15 cellular contexts compared by ENCODE assay signal in the genomic region with DNA sequence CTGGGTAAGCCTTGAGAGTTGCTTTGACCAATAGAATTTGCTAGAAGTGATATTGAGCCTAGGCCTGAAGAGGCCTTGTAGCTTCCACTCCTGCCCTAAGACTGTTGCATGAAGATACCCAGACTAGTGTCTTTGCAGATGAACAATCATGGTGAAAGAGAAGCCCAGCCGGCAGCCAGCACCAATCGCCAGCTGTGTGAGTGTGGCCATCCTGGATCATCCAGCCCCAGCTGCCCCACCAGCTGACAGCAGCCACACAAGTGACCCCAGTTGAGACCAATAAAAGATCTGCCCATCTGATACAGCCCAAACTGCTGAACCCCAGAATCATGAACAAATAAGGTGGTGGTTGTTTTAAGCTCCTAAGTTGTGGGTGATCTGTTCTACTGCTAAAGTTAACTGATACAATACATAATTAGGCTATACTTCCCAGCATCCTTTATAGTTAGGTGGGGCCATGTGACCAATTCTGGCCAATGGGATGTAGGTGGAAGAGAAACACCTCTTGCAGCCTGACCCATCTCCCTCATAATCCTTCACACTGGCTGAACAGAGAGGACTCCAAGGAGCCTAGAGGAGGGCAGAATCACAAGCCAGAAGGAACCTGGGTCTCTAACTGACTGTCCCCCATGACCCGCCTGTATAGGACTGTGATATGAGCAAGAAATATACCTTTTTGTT.
"Had no signal": no experiment of that assay in that cellular context is flagged by ENCODE, and none has a peak within 500 bp of the region (broad histone marks: within the 10 kb centered on the region; RNA-seq: fewer than 3 reads in every experiment).

No MANE protein-coding gene starts in this region.

- H3K4me3 ChIP-seq: left ventricle myocardium inferior, mucosa of descending colon, tibial nerve, vagina had no signal

- DNase-seq: activated CD4-positive, alpha-beta T cell treated with anti-CD3 and anti-CD28 coated beads for 4 hours; activated CD8-positive, alpha-beta T cell treated with anti-CD3 and anti-CD28 coated beads for 36 hours; activated naive CD8-positive, alpha-beta T cell treated with anti-CD3 and anti-CD28 coated beads for 36 hours; brain microvascular endothelial cell; effector memory CD4-positive, alpha-beta T cell; foreskin fibroblast; left ventricle myocardium inferior; mucosa of descending colon; naive thymus-derived CD8-positive, alpha-beta T cell; retina; stimulated activated CD4-positive, alpha-beta T cell treated with anti-CD3 and anti-CD28 coated beads, Interleukin-2, amount 100 ng/mL, for 48 hours; T-helper 2 cell had no signal

- H3K9me3 ChIP-seq: left ventricle myocardium inferior, mucosa of descending colon, tibial nerve, vagina had no signal

- H3K4me1 ChIP-seq: left ventricle myocardium inferior, vagina had no signal

- ATAC-seq: activated CD8-positive, alpha-beta T cell treated with anti-CD3 and anti-CD28 coated beads for 36 hours; mucosa of descending colon; naive thymus-derived CD8-positive, alpha-beta T cell; stimulated activated memory B cell treated with anti-CD40 and anti-IgM and Interleukin-4, amounts not matched to agents 10 μg/mL and 1 μg/mL and 100 μg/mL, for 72 hours had no signal

- H3K27ac ChIP-seq: brain microvascular endothelial cell, left ventricle myocardium inferior, tibial nerve, vagina had no signal

- H3K27me3 ChIP-seq: brain microvascular endothelial cell, vagina had no signal

- H3K36me3 ChIP-seq: brain microvascular endothelial cell, left ventricle myocardium inferior, vagina had no signal
